1 cellular context compared by ENCODE assay signal in the genomic region with DNA sequence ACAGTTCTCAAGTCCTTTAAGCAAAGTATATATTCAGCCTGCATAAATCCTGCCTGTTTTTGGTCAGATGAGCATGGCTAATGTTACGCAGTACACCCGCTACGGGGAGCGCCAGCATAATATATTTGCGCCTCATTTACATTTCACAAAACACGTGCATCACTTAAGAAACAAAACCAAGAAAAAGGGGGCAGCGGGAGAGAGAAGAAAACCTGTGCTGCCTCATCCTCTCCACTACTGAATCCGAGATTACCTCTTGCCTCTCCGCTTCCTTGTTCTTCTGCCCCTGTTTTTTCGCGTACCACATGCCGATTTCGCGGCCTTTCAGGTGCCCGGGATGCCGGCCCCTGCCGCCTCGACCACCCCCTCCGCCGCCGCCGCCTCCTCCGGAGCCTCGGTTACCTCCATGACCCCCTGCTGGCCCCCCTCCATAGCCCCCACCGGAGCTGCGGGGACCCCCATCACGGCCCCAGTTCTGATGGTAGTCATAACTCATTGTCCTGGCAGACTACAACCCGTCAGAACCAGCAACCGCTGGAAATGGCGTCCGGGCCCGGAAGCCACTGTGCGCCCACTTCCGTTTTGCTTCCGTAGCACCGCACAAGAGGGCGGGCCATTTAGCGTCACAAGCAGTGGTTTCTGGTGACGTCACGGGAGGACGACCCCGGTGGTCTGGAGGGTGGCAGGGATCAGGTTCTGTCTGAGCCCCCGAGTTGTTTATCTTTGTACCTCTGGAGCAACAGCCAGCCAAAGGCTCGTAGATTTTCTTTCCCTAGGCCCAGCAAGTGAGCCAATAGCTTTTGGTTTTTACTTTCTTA.
A peak's percentile ranks its signal among the peaks of the same experiment; 100 is the strongest.
TF ChIP-seq lines count a peak whose summit lies in the region.

A gene with protein sequence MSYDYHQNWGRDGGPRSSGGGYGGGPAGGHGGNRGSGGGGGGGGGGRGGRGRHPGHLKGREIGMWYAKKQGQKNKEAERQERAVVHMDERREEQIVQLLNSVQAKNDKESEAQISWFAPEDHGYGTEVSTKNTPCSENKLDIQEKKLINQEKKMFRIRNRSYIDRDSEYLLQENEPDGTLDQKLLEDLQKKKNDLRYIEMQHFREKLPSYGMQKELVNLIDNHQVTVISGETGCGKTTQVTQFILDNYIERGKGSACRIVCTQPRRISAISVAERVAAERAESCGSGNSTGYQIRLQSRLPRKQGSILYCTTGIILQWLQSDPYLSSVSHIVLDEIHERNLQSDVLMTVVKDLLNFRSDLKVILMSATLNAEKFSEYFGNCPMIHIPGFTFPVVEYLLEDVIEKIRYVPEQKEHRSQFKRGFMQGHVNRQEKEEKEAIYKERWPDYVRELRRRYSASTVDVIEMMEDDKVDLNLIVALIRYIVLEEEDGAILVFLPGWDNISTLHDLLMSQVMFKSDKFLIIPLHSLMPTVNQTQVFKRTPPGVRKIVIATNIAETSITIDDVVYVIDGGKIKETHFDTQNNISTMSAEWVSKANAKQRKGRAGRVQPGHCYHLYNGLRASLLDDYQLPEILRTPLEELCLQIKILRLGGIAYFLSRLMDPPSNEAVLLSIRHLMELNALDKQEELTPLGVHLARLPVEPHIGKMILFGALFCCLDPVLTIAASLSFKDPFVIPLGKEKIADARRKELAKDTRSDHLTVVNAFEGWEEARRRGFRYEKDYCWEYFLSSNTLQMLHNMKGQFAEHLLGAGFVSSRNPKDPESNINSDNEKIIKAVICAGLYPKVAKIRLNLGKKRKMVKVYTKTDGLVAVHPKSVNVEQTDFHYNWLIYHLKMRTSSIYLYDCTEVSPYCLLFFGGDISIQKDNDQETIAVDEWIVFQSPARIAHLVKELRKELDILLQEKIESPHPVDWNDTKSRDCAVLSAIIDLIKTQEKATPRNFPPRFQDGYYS (minus strand): TSS at position 567 of the 818 bp plus-strand sequence. CDS start 71 bp downstream, at position 496.

TF ChIP-seq in HepG2, 621 proteins besides CTCF, POLR2A, EP300 and RAD21 (continued from another document and continues in another):
- TF ChIP-seq, protein P1, sequence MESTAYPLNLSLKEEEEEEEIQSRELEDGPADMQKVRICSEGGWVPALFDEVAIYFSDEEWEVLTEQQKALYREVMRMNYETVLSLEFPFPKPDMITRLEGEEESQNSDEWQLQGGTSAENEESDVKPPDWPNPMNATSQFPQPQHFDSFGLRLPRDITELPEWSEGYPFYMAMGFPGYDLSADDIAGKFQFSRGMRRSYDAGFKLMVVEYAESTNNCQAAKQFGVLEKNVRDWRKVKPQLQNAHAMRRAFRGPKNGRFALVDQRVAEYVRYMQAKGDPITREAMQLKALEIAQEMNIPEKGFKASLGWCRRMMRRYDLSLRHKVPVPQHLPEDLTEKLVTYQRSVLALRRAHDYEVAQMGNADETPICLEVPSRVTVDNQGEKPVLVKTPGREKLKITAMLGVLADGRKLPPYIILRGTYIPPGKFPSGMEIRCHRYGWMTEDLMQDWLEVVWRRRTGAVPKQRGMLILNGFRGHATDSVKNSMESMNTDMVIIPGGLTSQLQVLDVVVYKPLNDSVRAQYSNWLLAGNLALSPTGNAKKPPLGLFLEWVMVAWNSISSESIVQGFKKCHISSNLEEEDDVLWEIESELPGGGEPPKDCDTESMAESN (CRISPR knock-in tag; conservative IDR thresholded peaks at IDR 0.05): peak; percentile 53; the same call in 1 of the 2 replicates
- TF ChIP-seq ZNF572 (CRISPR knock-in tag; IDR thresholded peaks at IDR 0.05) (no peak), SRF (IDR thresholded peaks at IDR 0.05; ENCODE audit: low read depth, low read length) (no peak), ZMYM2 (CRISPR knock-in tag; IDR thresholded peaks at IDR 0.05) (no peak), MAF1 (CRISPR knock-in tag; IDR thresholded peaks at IDR 0.05; ENCODE audit: borderline replicate concordance) (no peak), ZNF552 (CRISPR knock-in tag; IDR thresholded peaks at IDR 0.05; ENCODE audit: borderline replicate concordance) (no peak), ZKSCAN8 (CRISPR knock-in tag; IDR thresholded peaks at IDR 0.05; ENCODE audit: borderline replicate concordance) (0 out of 2 replicates have a peak, but pooled peaks have one; percentile 15), CHCHD3 (CRISPR knock-in tag; IDR thresholded peaks at IDR 0.05) (no peak), RERE (CRISPR knock-in tag; IDR thresholded peaks at IDR 0.05; ENCODE audit: low read depth) (no peak), ZFP91 (CRISPR knock-in tag; IDR thresholded peaks at IDR 0.05; ENCODE audit: borderline replicate concordance) (peak; percentile 72; the same call in 1 of the 2 replicates), SMYD3 (CRISPR knock-in tag; IDR thresholded peaks at IDR 0.05) (no peak), ZNF138 (CRISPR knock-in tag; IDR thresholded peaks at IDR 0.05; ENCODE audit: low read depth) (peak; percentile 37; the same call in 1 of the 2 replicates), PLRG1 (conservative IDR thresholded peaks at IDR 0.05) (no peak), KLF12 (CRISPR knock-in tag; IDR thresholded peaks at IDR 0.05; ENCODE audit: borderline replicate concordance) (no peak), SKI (IDR thresholded peaks at IDR 0.05; ENCODE audit: partially characterized antibody) (no peak), SOX13 (IDR thresholded peaks at IDR 0.05) (no peak), SOX13 (CRISPR knock-in tag; conservative IDR thresholded peaks at IDR 0.05 in 1 of 2, IDR thresholded peaks at IDR 0.05 in 1 of 2) (peak in 1 of 2 experiments; percentile 38; a peak in 1 of 4 replicates)
- TF ChIP-seq, protein P2, sequence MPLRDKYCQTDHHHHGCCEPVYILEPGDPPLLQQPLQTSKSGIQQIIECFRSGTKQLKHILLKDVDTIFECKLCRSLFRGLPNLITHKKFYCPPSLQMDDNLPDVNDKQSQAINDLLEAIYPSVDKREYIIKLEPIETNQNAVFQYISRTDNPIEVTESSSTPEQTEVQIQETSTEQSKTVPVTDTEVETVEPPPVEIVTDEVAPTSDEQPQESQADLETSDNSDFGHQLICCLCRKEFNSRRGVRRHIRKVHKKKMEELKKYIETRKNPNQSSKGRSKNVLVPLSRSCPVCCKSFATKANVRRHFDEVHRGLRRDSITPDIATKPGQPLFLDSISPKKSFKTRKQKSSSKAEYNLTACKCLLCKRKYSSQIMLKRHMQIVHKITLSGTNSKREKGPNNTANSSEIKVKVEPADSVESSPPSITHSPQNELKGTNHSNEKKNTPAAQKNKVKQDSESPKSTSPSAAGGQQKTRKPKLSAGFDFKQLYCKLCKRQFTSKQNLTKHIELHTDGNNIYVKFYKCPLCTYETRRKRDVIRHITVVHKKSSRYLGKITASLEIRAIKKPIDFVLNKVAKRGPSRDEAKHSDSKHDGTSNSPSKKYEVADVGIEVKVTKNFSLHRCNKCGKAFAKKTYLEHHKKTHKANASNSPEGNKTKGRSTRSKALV (CRISPR knock-in tag; IDR thresholded peaks at IDR 0.05): no peak
- TF ChIP-seq, protein P3, sequence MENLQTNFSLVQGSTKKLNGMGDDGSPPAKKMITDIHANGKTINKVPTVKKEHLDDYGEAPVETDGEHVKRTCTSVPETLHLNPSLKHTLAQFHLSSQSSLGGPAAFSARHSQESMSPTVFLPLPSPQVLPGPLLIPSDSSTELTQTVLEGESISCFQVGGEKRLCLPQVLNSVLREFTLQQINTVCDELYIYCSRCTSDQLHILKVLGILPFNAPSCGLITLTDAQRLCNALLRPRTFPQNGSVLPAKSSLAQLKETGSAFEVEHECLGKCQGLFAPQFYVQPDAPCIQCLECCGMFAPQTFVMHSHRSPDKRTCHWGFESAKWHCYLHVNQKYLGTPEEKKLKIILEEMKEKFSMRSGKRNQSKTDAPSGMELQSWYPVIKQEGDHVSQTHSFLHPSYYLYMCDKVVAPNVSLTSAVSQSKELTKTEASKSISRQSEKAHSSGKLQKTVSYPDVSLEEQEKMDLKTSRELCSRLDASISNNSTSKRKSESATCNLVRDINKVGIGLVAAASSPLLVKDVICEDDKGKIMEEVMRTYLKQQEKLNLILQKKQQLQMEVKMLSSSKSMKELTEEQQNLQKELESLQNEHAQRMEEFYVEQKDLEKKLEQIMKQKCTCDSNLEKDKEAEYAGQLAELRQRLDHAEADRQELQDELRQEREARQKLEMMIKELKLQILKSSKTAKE (CRISPR knock-in tag; IDR thresholded peaks at IDR 0.05; ENCODE audit: borderline replicate concordance): no peak
- TF ChIP-seq, protein P4, sequence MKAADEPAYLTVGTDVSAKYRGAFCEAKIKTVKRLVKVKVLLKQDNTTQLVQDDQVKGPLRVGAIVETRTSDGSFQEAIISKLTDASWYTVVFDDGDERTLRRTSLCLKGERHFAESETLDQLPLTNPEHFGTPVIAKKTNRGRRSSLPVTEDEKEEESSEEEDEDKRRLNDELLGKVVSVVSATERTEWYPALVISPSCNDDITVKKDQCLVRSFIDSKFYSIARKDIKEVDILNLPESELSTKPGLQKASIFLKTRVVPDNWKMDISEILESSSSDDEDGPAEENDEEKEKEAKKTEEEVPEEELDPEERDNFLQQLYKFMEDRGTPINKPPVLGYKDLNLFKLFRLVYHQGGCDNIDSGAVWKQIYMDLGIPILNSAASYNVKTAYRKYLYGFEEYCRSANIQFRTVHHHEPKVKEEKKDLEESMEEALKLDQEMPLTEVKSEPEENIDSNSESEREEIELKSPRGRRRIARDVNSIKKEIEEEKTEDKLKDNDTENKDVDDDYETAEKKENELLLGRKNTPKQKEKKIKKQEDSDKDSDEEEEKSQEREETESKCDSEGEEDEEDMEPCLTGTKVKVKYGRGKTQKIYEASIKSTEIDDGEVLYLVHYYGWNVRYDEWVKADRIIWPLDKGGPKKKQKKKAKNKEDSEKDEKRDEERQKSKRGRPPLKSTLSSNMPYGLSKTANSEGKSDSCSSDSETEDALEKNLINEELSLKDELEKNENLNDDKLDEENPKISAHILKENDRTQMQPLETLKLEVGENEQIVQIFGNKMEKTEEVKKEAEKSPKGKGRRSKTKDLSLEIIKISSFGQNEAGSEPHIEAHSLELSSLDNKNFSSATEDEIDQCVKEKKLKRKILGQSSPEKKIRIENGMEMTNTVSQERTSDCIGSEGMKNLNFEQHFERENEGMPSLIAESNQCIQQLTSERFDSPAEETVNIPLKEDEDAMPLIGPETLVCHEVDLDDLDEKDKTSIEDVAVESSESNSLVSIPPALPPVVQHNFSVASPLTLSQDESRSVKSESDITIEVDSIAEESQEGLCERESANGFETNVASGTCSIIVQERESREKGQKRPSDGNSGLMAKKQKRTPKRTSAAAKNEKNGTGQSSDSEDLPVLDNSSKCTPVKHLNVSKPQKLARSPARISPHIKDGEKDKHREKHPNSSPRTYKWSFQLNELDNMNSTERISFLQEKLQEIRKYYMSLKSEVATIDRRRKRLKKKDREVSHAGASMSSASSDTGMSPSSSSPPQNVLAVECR (CRISPR knock-in tag; IDR thresholded peaks at IDR 0.05; ENCODE audit: borderline replicate concordance): peak; percentile 89
- TF ChIP-seq, protein P5, sequence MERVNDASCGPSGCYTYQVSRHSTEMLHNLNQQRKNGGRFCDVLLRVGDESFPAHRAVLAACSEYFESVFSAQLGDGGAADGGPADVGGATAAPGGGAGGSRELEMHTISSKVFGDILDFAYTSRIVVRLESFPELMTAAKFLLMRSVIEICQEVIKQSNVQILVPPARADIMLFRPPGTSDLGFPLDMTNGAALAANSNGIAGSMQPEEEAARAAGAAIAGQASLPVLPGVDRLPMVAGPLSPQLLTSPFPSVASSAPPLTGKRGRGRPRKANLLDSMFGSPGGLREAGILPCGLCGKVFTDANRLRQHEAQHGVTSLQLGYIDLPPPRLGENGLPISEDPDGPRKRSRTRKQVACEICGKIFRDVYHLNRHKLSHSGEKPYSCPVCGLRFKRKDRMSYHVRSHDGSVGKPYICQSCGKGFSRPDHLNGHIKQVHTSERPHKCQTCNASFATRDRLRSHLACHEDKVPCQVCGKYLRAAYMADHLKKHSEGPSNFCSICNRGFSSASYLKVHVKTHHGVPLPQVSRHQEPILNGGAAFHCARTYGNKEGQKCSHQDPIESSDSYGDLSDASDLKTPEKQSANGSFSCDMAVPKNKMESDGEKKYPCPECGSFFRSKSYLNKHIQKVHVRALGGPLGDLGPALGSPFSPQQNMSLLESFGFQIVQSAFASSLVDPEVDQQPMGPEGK (CRISPR knock-in tag; IDR thresholded peaks at IDR 0.05): no peak
